ENCODE assay signal across 13 cellular contexts in the genomic region with DNA sequence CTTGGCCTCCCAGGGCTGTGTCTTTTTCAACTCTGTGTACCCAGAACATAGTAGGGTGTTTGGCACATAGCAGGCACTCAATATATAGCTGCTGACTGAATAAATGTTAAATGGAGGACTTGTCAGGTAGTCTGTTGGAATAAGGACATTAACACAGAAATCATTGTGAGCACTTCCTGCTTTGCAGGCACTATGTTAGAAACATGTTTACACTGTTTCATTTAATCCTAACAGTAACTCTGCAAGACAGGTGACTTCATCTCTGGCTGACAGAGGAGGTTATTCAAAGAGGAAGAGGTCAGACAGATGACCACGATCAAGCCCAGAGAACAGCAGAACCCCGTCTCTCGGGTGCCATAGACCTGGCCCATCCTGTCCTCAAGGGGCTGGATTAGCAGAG. TPM values are rescaled to one million over a fixed set of nuclear protein-coding genes. Genes with fewer than 3 reads are reported as not detected.
"Had no signal": no experiment of that assay in that cellular context is flagged by ENCODE, and none has a peak within 500 bp of the region (broad histone marks: within the 10 kb centered on the region; RNA-seq: fewer than 3 reads in every experiment).

No MANE protein-coding gene starts in this region.

- H3K4me3 ChIP-seq: gastroesophageal sphincter, left lung, ovary had no signal

- H3K4me1 ChIP-seq: left lung had no signal

- H3K9me3 ChIP-seq: gastroesophageal sphincter, left lung, ovary had no signal

- DNase-seq: activated CD4-positive, alpha-beta T cell treated with anti-CD3 and anti-CD28 coated beads for 48 hours; activated naive CD4-positive, alpha-beta T cell treated with Interleukin-2 at 50 U/mL for 16 hours; activated naive CD8-positive, alpha-beta T cell treated with anti-CD3 and anti-CD28 coated beads, Interleukin-2, amount 50 U/mL, for 24 hours; effector memory CD4-positive, alpha-beta T cell; islet precursor cell; left lung; ovary; stimulated activated CD4-positive, alpha-beta T cell treated with anti-CD3 and anti-CD28 coated beads, Interleukin-4, amount 100 ng/mL, for 1 hour had no signal

- H3K27me3 ChIP-seq: gastroesophageal sphincter, left lung, ovary had no signal

- H3K36me3 ChIP-seq: gastroesophageal sphincter, left lung, ovary had no signal

- H3K27me3 Mint-ChIP-seq: central memory CD8-positive, alpha-beta T cell; memory B cell; stimulated activated naive CD8-positive, alpha-beta T cell treated with anti-CD3 and anti-CD28 coated beads, Interleukin-15, Interleukin-2, amounts not matched to agents 100 ng/mL and 50 ng/mL, for 24 hours had no signal

- H3K9me3 Mint-ChIP-seq: activated naive CD8-positive, alpha-beta T cell treated with anti-CD3 and anti-CD28 coated beads, Interleukin-2, amount 50 U/mL, for 24 hours; stimulated activated naive CD8-positive, alpha-beta T cell treated with anti-CD3 and anti-CD28 coated beads, Interleukin-15, Interleukin-2, amounts not matched to agents 100 ng/mL and 50 ng/mL, for 24 hours had no signal

- H3K36me3 Mint-ChIP-seq: memory B cell had no signal

- H3K4me1 Mint-ChIP-seq: activated naive CD8-positive, alpha-beta T cell treated with anti-CD3 and anti-CD28 coated beads, Interleukin-2, amount 50 U/mL, for 24 hours; central memory CD8-positive, alpha-beta T cell; memory B cell had no signal

- H3K4me3 Mint-ChIP-seq: activated naive CD8-positive, alpha-beta T cell treated with anti-CD3 and anti-CD28 coated beads, Interleukin-2, amount 50 U/mL, for 24 hours; activated T-helper 1 cell treated with anti-CD3 and anti-CD28 coated beads, Interleukin-12 subunit alpha, Interleukin-12 subunit beta, Interleukin-2, Interleukin-4 antibody, amounts not matched to agents 30 ng/mL and 10 ng/mL and 1 ng/mL, durations not matched to agents 14 hours and 24 hours and 36 hours; central memory CD8-positive, alpha-beta T cell; memory B cell; stimulated activated naive CD8-positive, alpha-beta T cell treated with anti-CD3 and anti-CD28 coated beads, Interleukin-15, Interleukin-2, amounts not matched to agents 100 ng/mL and 50 ng/mL, for 24 hours had no signal

- H3K27ac ChIP-seq: left lung, ovary had no signal

- ATAC-seq: activated naive CD8-positive, alpha-beta T cell treated with anti-CD3 and anti-CD28 coated beads, Interleukin-2, amount 50 U/mL, for 24 hours; gastroesophageal sphincter; left lung had no signal

- H3K27ac Mint-ChIP-seq: activated naive CD8-positive, alpha-beta T cell treated with anti-CD3 and anti-CD28 coated beads, Interleukin-2, amount 50 U/mL, for 24 hours; activated T-helper 1 cell treated with anti-CD3 and anti-CD28 coated beads, Interleukin-12 subunit alpha, Interleukin-12 subunit beta, Interleukin-2, Interleukin-4 antibody, amounts not matched to agents 30 ng/mL and 10 ng/mL and 1 ng/mL, durations not matched to agents 14 hours and 24 hours and 36 hours; memory B cell; stimulated activated naive CD8-positive, alpha-beta T cell treated with anti-CD3 and anti-CD28 coated beads, Interleukin-15, Interleukin-2, amounts not matched to agents 100 ng/mL and 50 ng/mL, for 24 hours had no signal

RNA-seq across cellular contexts. Expression of gene PIEZO2, which starts 28.0 kb away (rescaled TPM):
- total RNA-seq: activated T-helper 1 cell treated with anti-CD3 and anti-CD28 coated beads, Interleukin-12 subunit alpha, Interleukin-12 subunit beta, Interleukin-2, Interleukin-4 antibody, amounts not matched to agents 30 ng/mL and 10 ng/mL and 1 ng/mL, durations not matched to agents 14 hours and 24 hours and 36 hours had no signal
